ENCODE assay signal across 30 cellular contexts in genomic region chr6:72374172-72374571, GRCh38.
"Had no signal": no experiment of that assay in that cellular context is flagged by ENCODE, and none has a peak within 500 bp of the region (broad histone marks: within the 10 kb centered on the region; RNA-seq: fewer than 3 reads in every experiment).

No MANE protein-coding gene starts in this region.

- FAIRE-seq: endometrium, endothelial cell of umbilical vein had no signal

- H3K27me3 ChIP-seq: ascending aorta, breast epithelium, cardiac muscle cell, colonic mucosa, esophagus squamous epithelium, gastroesophageal sphincter had no signal

- DNase-seq: activated CD4-positive, alpha-beta memory T cell treated with anti-CD3 and anti-CD28 coated beads, Interleukin-2, amount 10 ng/mL, durations not matched to agents 7 days and 5 days; activated CD4-positive, alpha-beta T cell treated with anti-CD3 and anti-CD28 coated beads for 1 hour; activated CD4-positive, alpha-beta T cell treated with anti-CD3 and anti-CD28 coated beads for 4 hours; activated CD4-positive, alpha-beta T cell treated with anti-CD3 and anti-CD28 coated beads, Interleukin-2, amount 10 ng/mL, durations not matched to agents 7 days and 5 days; activated CD4-positive, alpha-beta T cell treated with anti-CD3 and anti-CD28 coated beads, Interleukin-2, amount 50 U/mL, for 4 hours; activated CD8-positive, alpha-beta memory T cell treated with anti-CD3 and anti-CD28 coated beads, Interleukin-2, amount 50 U/mL, for 48 hours; activated gamma-delta T cell; activated naive CD4-positive, alpha-beta T cell; activated naive CD4-positive, alpha-beta T cell treated with anti-CD3 and anti-CD28 coated beads, Interleukin-2, amount 10 ng/mL, durations not matched to agents 7 days and 5 days; activated naive CD8-positive, alpha-beta T cell treated with anti-CD3 and anti-CD28 coated beads, Interleukin-2, amount 10 ng/mL, durations not matched to agents 7 days and 5 days; activated T-cell treated with anti-CD3 and anti-CD28 coated beads for 4 hours; activated T-cell treated with anti-CD3 and anti-CD28 coated beads, Interleukin-2, amount 50 U/mL, for 24 hours; activated T-cell treated with anti-CD3 and anti-CD28 coated beads, Interleukin-2, amount 50 U/mL, for 72 hours; central memory CD4-positive, alpha-beta T cell; cerebellar nuclear complex; colonic mucosa; effector CD8-positive, alpha-beta T cell; esophagus squamous epithelium; foreskin melanocyte; T-helper 1 cell; T-helper 17 cell; T1000 had no signal

- H3K4me3 ChIP-seq: ascending aorta, breast epithelium, cardiac muscle cell, colonic mucosa, esophagus squamous epithelium, gastroesophageal sphincter had no signal

- H3K36me3 ChIP-seq: ascending aorta, breast epithelium, cardiac muscle cell, colonic mucosa, esophagus squamous epithelium, gastroesophageal sphincter had no signal

- H3K9me3 ChIP-seq: ascending aorta, breast epithelium, colonic mucosa, esophagus squamous epithelium, gastroesophageal sphincter had no signal

- H3K27ac ChIP-seq: ascending aorta, breast epithelium, cardiac muscle cell, colonic mucosa, epithelial cell of prostate, esophagus squamous epithelium, gastroesophageal sphincter had no signal

- ATAC-seq: activated naive CD4-positive, alpha-beta T cell treated with anti-CD3 and anti-CD28 coated beads, Interleukin-2, amount 50 U/mL, for 72 hours; activated T-cell treated with anti-CD3 and anti-CD28 coated beads, Interleukin-2, amount 50 U/mL, for 72 hours; gastroesophageal sphincter; T-helper 17 cell had no signal

- H3K4me1 ChIP-seq: ascending aorta, breast epithelium, colonic mucosa, esophagus squamous epithelium, gastroesophageal sphincter had no signal
